ENCODE assay signal across 28 cellular contexts in genomic region chr6:12245360-12245759, GRCh38.
"Had no signal": no experiment of that assay in that cellular context is flagged by ENCODE, and none has a peak within 500 bp of the region (broad histone marks: within the 10 kb centered on the region; RNA-seq: fewer than 3 reads in every experiment).

No MANE protein-coding gene starts in this region.

- H3K27ac Mint-ChIP-seq: activated CD4-positive, alpha-beta memory T cell treated with anti-CD3 and anti-CD28 coated beads, Interleukin-2, amount 10 ng/mL, durations not matched to agents 7 days and 5 days; activated CD4-positive, alpha-beta T cell treated with anti-CD3 and anti-CD28 coated beads, Interleukin-2, amount 10 ng/mL, durations not matched to agents 24 days and 14 days; activated naive CD4-positive, alpha-beta T cell treated with anti-CD3 and anti-CD28 coated beads, Interleukin-2, amount 10 ng/mL, durations not matched to agents 7 days and 5 days; activated naive CD8-positive, alpha-beta T cell treated with anti-CD3 and anti-CD28 coated beads, Interleukin-2, amount 10 ng/mL, durations not matched to agents 7 days and 5 days; activated T-cell treated with anti-CD3 and anti-CD28 coated beads, Interleukin-2, amount 50 U/mL, for 24 hours; mesothelial cell of epicardium; naive thymus-derived CD4-positive, alpha-beta T cell; neural progenitor cell; T-helper 17 cell had no signal

- DNase-seq: activated CD4-positive, alpha-beta memory T cell treated with anti-CD3 and anti-CD28 coated beads, Interleukin-2, amount 10 ng/mL, durations not matched to agents 7 days and 5 days; activated CD4-positive, alpha-beta T cell treated with anti-CD3 and anti-CD28 coated beads, Interleukin-2, amount 10 ng/mL, durations not matched to agents 24 days and 14 days; activated CD4-positive, CD25-positive, alpha-beta regulatory T cell treated with anti-CD3 and anti-CD28 coated beads, Interleukin-2, amount 50 U/mL, for 72 hours; activated CD8-positive, alpha-beta memory T cell treated with anti-CD3 and anti-CD28 coated beads, Interleukin-2, amount 50 U/mL, for 48 hours; activated gamma-delta T cell; activated naive CD4-positive, alpha-beta T cell treated with anti-CD3 and anti-CD28 coated beads, Interleukin-2, amount 10 ng/mL, durations not matched to agents 7 days and 5 days; activated naive CD8-positive, alpha-beta T cell treated with anti-CD3 and anti-CD28 coated beads, Interleukin-2, amount 10 ng/mL, durations not matched to agents 7 days and 5 days; activated T-cell treated with anti-CD3 and anti-CD28 coated beads, Interleukin-2, amount 50 U/mL, for 24 hours; amniotic stem cell; effector CD8-positive, alpha-beta T cell; head of caudate nucleus; hippocampal formation; left cardiac atrium; naive thymus-derived CD4-positive, alpha-beta T cell; occipital lobe; posterior cingulate gyrus; right cardiac atrium; stimulated activated CD4-positive, alpha-beta T cell treated with anti-CD3 and anti-CD28 coated beads, Interleukin-2, amount 100 ng/mL, for 48 hours; stimulated activated naive CD4-positive, alpha-beta T cell treated with Interleukin-2 at 50 U/mL for 16 hours; SW 1271; T-helper 17 cell; T1000; testis; WERI-Rb-1 had no signal

- H3K4me1 Mint-ChIP-seq: activated naive CD4-positive, alpha-beta T cell treated with anti-CD3 and anti-CD28 coated beads, Interleukin-2, amount 10 ng/mL, durations not matched to agents 7 days and 5 days; activated naive CD8-positive, alpha-beta T cell treated with anti-CD3 and anti-CD28 coated beads, Interleukin-2, amount 10 ng/mL, durations not matched to agents 7 days and 5 days; central memory CD8-positive, alpha-beta T cell; neural progenitor cell; T-helper 17 cell had no signal

- H3K36me3 Mint-ChIP-seq: activated naive CD4-positive, alpha-beta T cell treated with anti-CD3 and anti-CD28 coated beads, Interleukin-2, amount 10 ng/mL, durations not matched to agents 7 days and 5 days; activated naive CD8-positive, alpha-beta T cell treated with anti-CD3 and anti-CD28 coated beads, Interleukin-2, amount 10 ng/mL, durations not matched to agents 7 days and 5 days; mesothelial cell of epicardium; neural progenitor cell had no signal

- H3K4me3 Mint-ChIP-seq: activated CD4-positive, alpha-beta memory T cell treated with anti-CD3 and anti-CD28 coated beads, Interleukin-2, amount 10 ng/mL, durations not matched to agents 7 days and 5 days; activated CD4-positive, alpha-beta T cell treated with anti-CD3 and anti-CD28 coated beads, Interleukin-2, amount 10 ng/mL, durations not matched to agents 24 days and 14 days; activated naive CD4-positive, alpha-beta T cell treated with anti-CD3 and anti-CD28 coated beads, Interleukin-2, amount 10 ng/mL, durations not matched to agents 7 days and 5 days; activated naive CD8-positive, alpha-beta T cell treated with anti-CD3 and anti-CD28 coated beads, Interleukin-2, amount 10 ng/mL, durations not matched to agents 7 days and 5 days; activated T-cell treated with anti-CD3 and anti-CD28 coated beads, Interleukin-2, amount 50 U/mL, for 24 hours; central memory CD8-positive, alpha-beta T cell; mesothelial cell of epicardium; naive thymus-derived CD4-positive, alpha-beta T cell; neural progenitor cell; T-helper 17 cell had no signal

- H3K27me3 Mint-ChIP-seq: activated naive CD4-positive, alpha-beta T cell treated with anti-CD3 and anti-CD28 coated beads, Interleukin-2, amount 10 ng/mL, durations not matched to agents 7 days and 5 days had no signal

- ATAC-seq: gastroesophageal sphincter; left cardiac atrium; naive thymus-derived CD4-positive, alpha-beta T cell; T-helper 17 cell had no signal

- H3K27ac ChIP-seq: gastroesophageal sphincter, neural progenitor cell, testis, WERI-Rb-1 had no signal

- H3K4me1 ChIP-seq: gastroesophageal sphincter, testis had no signal

- H3K9me3 Mint-ChIP-seq: activated CD4-positive, alpha-beta memory T cell treated with anti-CD3 and anti-CD28 coated beads, Interleukin-2, amount 10 ng/mL, durations not matched to agents 7 days and 5 days; activated naive CD4-positive, alpha-beta T cell treated with anti-CD3 and anti-CD28 coated beads, Interleukin-2, amount 10 ng/mL, durations not matched to agents 7 days and 5 days; activated naive CD8-positive, alpha-beta T cell treated with anti-CD3 and anti-CD28 coated beads, Interleukin-2, amount 10 ng/mL, durations not matched to agents 7 days and 5 days; activated T-cell treated with anti-CD3 and anti-CD28 coated beads, Interleukin-2, amount 50 U/mL, for 24 hours; central memory CD8-positive, alpha-beta T cell; mesothelial cell of epicardium; naive thymus-derived CD4-positive, alpha-beta T cell; neural progenitor cell had no signal

- H3K9me3 ChIP-seq: gastroesophageal sphincter, testis had no signal

- H3K36me3 ChIP-seq: gastroesophageal sphincter, neural progenitor cell, WERI-Rb-1 had no signal

- H3K27me3 ChIP-seq: gastroesophageal sphincter, neural progenitor cell, testis had no signal

- H3K4me3 ChIP-seq: gastroesophageal sphincter, neural progenitor cell, testis had no signal
